8 cellular contexts compared by ENCODE assay signal in the genomic region with DNA sequence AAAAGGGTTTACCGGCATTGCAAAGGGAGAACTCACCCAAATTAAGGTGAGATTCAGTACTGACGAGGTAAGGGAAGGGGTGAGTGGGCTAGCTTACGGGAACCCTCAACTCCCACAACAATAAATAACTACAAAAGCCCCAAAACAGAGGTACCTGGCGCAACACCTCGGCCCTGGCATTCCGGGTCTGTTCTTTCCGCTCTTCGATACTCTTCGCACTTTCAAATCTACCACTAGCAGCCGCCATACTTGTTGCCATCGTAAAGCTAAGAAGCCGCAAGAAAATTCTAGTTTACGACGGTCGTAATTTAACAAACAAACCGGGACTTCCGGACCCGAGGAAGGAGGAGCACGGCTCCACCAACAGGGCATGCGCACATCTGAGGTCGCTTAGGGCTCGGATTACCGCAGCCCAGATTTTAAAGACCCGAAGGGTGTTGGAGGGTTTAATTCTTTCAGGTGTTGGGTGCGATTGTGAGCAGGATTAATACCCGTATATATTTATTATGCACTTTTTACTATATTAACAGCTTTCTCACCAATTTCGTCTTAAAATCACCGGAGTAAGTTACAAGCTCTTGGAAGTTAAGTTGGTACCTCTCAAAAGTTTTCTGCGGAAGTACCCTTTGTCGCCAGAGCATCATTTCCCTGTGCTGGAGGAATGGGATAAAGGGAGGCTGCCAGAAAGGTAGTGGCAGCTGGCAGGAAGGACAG. TPM values are rescaled to one million over a fixed set of nuclear protein-coding genes. Genes with fewer than 3 reads are reported as not detected.
DNase-seq lines count a peak whose midpoint lies in the region; ATAC-seq, FAIRE-seq and TF ChIP-seq lines count a peak whose summit lies in the region.

Gene CWF19L2, minus strand, starts transcription at position 268 of the 714 bp plus-strand sequence. Its CDS starts 9 bp downstream, at position 259.

- dilution Hi-C loops in keratinocyte (cut with MboI; ENCODE audit: extremely low pct_ligation_motif_present, low sequenced_read_pairs) = no loop called here

- peaks cover 21% of the 10 kb centered on the region for H3K79me2 ChIP-seq in keratinocyte (ENCODE audit: control insufficient read depth, insufficient read depth, low read length)

- peak within 1 kb of the TSS; percentile 65 to 98 (median 93) for H3K4me3 ChIP-seq in keratinocyte (ENCODE audit: control insufficient read depth in 2 of 3, extremely low read depth in 1 of 3, insufficient read depth in 2 of 3, low read depth in 1 of 3, low read length in 3 of 3)

- peak; percentile 93 for FAIRE-seq in keratinocyte (lab: Jason Lieb, UNC)

- no peaks in the 10 kb centered on the region for H3K27me3 ChIP-seq in keratinocyte (ENCODE audit: control insufficient read depth, extremely low read depth, insufficient read depth, low read length)

- no peaks in the 10 kb centered on the region for H3K9me3 ChIP-seq in keratinocyte (ENCODE audit: control insufficient read depth, low read depth, low read length)

- H3K4me2 ChIP-seq in keratinocyte (ENCODE audit: control insufficient read depth, extremely low read depth, insufficient read depth, low read depth, low read length) = peak within 1 kb of the TSS; percentile 70

- peak within 1 kb of the TSS; percentile 90 for H3K9ac ChIP-seq in keratinocyte (ENCODE audit: control insufficient read depth, extremely low read depth, insufficient read depth, low read length)

- H3K36me3 ChIP-seq in keratinocyte (ENCODE audit: control insufficient read depth in 2 of 2, extremely low read depth in 1 of 2, insufficient read depth in 2 of 2, low read length in 2 of 2) = peaks cover 5 to 8% of the 10 kb centered on the region in 2 experiments

- peak; percentile 98 for ATAC-seq in GM19035 (IDR thresholded peaks at IDR 0.05; ENCODE audit: unreplicated experiment)
- peak; percentile 98 for ATAC-seq in HG03354 (IDR thresholded peaks at IDR 0.05; ENCODE audit: poor library complexity, severe bottlenecking, unreplicated experiment)
- peak; percentile 95 to 96 for ATAC-seq in activated CD4-positive, CD25-positive, alpha-beta regulatory T cell treated with anti-CD3 and anti-CD28 coated beads, Interleukin-2, amount 50 U/mL, for 24 hours

- H3K4me1 ChIP-seq in keratinocyte (ENCODE audit: control insufficient read depth, extremely low read depth, insufficient read depth, low read length) = peaks cover 3% of the 10 kb centered on the region

- no peak for TF ChIP-seq CTCF in AG09319 (IDR thresholded peaks at IDR 0.05; ENCODE audit: low read depth, low read length)
- TF ChIP-seq CTCF in keratinocyte (optimal IDR thresholded peaks at IDR 0.05 in 1 of 3, IDR thresholded peaks at IDR 0.05 in 1 of 3, conservative IDR thresholded peaks at IDR 0.05 in 1 of 3; ENCODE audit: extremely low read depth in 1 of 3, insufficient read depth in 2 of 3, low read length in 3 of 3) = no peak

- peak within 1 kb of the TSS; percentile 80 for H3K27ac ChIP-seq in keratinocyte (ENCODE audit: control insufficient read depth, insufficient read depth, low read length)

- H3K9me1 ChIP-seq in keratinocyte (ENCODE audit: control insufficient read depth, extremely low read depth, insufficient read depth, low read length) = no peaks in the 10 kb centered on the region

- H4K20me1 ChIP-seq in keratinocyte (ENCODE audit: control insufficient read depth, extremely low read depth, insufficient read depth, low read length) = no peaks in the 10 kb centered on the region

- DNase-seq in AG09319 (ENCODE audit: extremely low read depth, low read depth) = peak; percentile 86
- peak; percentile 97 for DNase-seq in NCI-H446 treated with DMSO at 0.1 percent for 48 hours (lab: John Stamatoyannopoulos, UW)
- peak; percentile 25 to 85 for DNase-seq in cerebellar nuclear complex (lab: John Stamatoyannopoulos, UW)
- DNase-seq in keratinocyte (ENCODE audit: low read depth, low spot score) = peak; percentile 79
- DNase-seq in stimulated activated CD4-positive, alpha-beta T cell treated with anti-CD3 and anti-CD28 coated beads, Interleukin-15, amount 100 ng/mL, for 1 hour (ENCODE audit: low read depth in 1 of 2, low spot score in 1 of 2) = peak; percentile 66 to 75

- peak within 1 kb of the TSS; percentile 98 for H2AFZ ChIP-seq in keratinocyte (ENCODE audit: control insufficient read depth, low read length)

RNA-seq across cellular contexts. Expression of gene CWF19L2, which starts in this region (rescaled TPM):
- 3.5 to 6.2 TPM (median 3.5 TPM) in 3 replicates for polyA plus RNA-seq in keratinocyte
- 16.6 TPM for polyA plus RNA-seq in keratinocyte (2011; ENCODE audit: low read depth)
- polyA plus RNA-seq in keratinocyte (2011; cell fraction: cytosol; rRNA removed) = 2.3 and 4.2 TPM in 2 replicates
- 4.2 and 5.8 TPM in 2 replicates for polyA plus RNA-seq in keratinocyte (2011; cell fraction: nucleus; rRNA removed)
- polyA plus RNA-seq in keratinocyte (2012; ENCODE audit: low replicate concordance) = 6.4 and 8.0 TPM in 2 replicates
- 1.4 to 8.0 TPM (median 4.4 TPM) in 3 replicates for polyA minus RNA-seq in keratinocyte
- 3.8 TPM for polyA minus RNA-seq in keratinocyte (2011; cell fraction: cytosol; rRNA and poly(A)+ RNA removed)
- polyA minus RNA-seq in keratinocyte (2011; cell fraction: nucleus; rRNA and poly(A)+ RNA removed) = 5.9 and 10.3 TPM in 2 replicates

Comparison
In these comparisons a context has a peak if more than half of its experiments do, and no peak if none do; other contexts are left out.
1. Peak in every context shown above with its lines: DNase-seq, ATAC-seq, H3K4me3 ChIP-seq and H3K27ac ChIP-seq.